ENCODE assay signal across 15 cellular contexts in the genomic region with DNA sequence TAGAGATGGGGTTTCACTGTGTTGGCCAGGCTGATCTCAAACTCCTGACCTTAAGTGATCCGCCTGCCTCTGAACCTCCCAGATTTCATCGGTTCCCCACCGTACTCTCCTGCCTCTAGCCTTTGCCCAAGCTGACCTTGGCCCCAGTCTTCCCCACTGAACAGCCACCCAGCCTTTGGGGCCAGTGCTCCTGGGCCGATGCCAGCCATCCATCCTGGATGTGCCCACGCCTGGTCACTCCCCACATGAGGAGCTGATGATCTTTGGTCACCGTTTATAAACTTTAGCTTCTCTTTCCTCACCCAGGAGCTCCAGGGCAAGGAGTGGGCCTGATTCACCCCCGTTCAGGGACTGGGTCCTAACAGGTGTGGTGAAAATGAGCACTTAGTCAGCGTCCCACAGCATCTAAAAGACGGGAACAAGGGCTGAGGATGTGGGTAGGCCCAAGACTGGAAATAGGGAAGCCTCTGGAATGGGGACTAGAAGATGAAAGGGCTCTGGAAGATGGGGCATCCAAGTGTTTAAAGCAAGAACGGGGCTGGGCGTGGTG. TPM values are rescaled to one million over a fixed set of nuclear protein-coding genes. Genes with fewer than 3 reads are reported as not detected.
DNase-seq lines count a peak whose midpoint lies in the region; ATAC-seq and TF ChIP-seq lines count a peak whose summit lies in the region.
"Had no signal": no experiment of that assay in that cellular context is flagged by ENCODE, and none has a peak within 500 bp of the region (broad histone marks: within the 10 kb centered on the region; RNA-seq: fewer than 3 reads in every experiment).

No MANE protein-coding gene starts in this region.

- no peaks in the 10 kb centered on the region for H3K27me3 Mint-ChIP-seq in chondrocyte (ENCODE audit: low read depth)

- H3K4me1 ChIP-seq in muscle layer of colon (ENCODE audit: insufficient read depth, low read length), result peaks cover 48% of the 10 kb centered on the region
- peaks cover 50 to 82% of the 10 kb centered on the region in 2 donors for H3K4me1 ChIP-seq in thyroid gland

- no peak for TF ChIP-seq CTCF in chondrocyte (IDR thresholded peaks at IDR 0.05)
- TF ChIP-seq CTCF in thyroid gland (IDR thresholded peaks at IDR 0.05), result no peak

- ATAC-seq in GM18868 (IDR thresholded peaks at IDR 0.05; ENCODE audit: unreplicated experiment), result no peak
- ATAC-seq: stimulated activated naive CD8-positive, alpha-beta T cell treated with anti-CD3 and anti-CD28 coated beads, Interleukin-15, Interleukin-2, amounts not matched to agents 100 U/mL and 50 U/mL, for 24 hours had no signal

- no peak overlapping the region for H3K9ac ChIP-seq in muscle layer of colon (ENCODE audit: low read length)

- no peaks in the 10 kb centered on the region for H3K36me3 Mint-ChIP-seq in chondrocyte (ENCODE audit: low read depth)
- H3K36me3 Mint-ChIP-seq: activated naive CD4-positive, alpha-beta T cell treated with anti-CD3 and anti-CD28 coated beads, Interleukin-2, amount 10 ng/mL, durations not matched to agents 7 days and 5 days had no signal

- WGBS in thyroid gland, 2 donors, result 92% methylated on average over 11 of the region's 11 CpGs

- no peaks in the 10 kb centered on the region for H3K27me3 ChIP-seq in muscle layer of colon (ENCODE audit: control insufficient read depth in 1 of 2, insufficient read depth in 2 of 2, low read length in 2 of 2)
- no peaks in the 10 kb centered on the region for H3K27me3 ChIP-seq in thyroid gland
- H3K27me3 ChIP-seq: ovary had no signal

- DNase-seq in M059J (ENCODE audit: low read depth) (peak; percentile 67), chondrocyte (ENCODE audit: low spot score) (no peak), thyroid gland (no peak), NOMO-1 treated with DMSO at 0.1 percent for 48 hours (lab: John Stamatoyannopoulos, UW; ENCODE audit: unreplicated experiment) (no peak), hepatic stellate cell (ENCODE audit: low spot score) (no peak)
- DNase-seq: activated CD8-positive, alpha-beta memory T cell treated with anti-CD3 and anti-CD28 coated beads for 24 hours; activated naive CD4-positive, alpha-beta T cell treated with anti-CD3 and anti-CD28 coated beads, Interleukin-2, amount 10 ng/mL, durations not matched to agents 7 days and 5 days; foreskin melanocyte; Kasumi-1; kidney glomerular epithelial cell; ovary; stimulated activated CD4-positive, alpha-beta T cell treated with anti-CD3 and anti-CD28 coated beads, Interleukin-4, amount 100 ng/mL, for 24 hours; stimulated activated naive CD8-positive, alpha-beta T cell treated with anti-CD3 and anti-CD28 coated beads, Interleukin-15, Interleukin-2, amounts not matched to agents 100 U/mL and 50 U/mL, for 24 hours had no signal

- H3K4me1 Mint-ChIP-seq in chondrocyte (ENCODE audit: low read depth), result peaks cover 77% of the 10 kb centered on the region

- intact Hi-C loops in thyroid gland (cut with DNase I), result no loop called here

- peak overlapping the region; percentile 88 for H3K27ac ChIP-seq in muscle layer of colon (ENCODE audit: low read depth, low read length)
- H3K27ac ChIP-seq in thyroid gland, result peak overlapping the region; percentile 79 to 99 (median 97)

- H3K27ac Mint-ChIP-seq in chondrocyte (ENCODE audit: unreplicated experiment), result peak overlapping the region; percentile 100
- H3K27ac Mint-ChIP-seq: activated naive CD4-positive, alpha-beta T cell treated with anti-CD3 and anti-CD28 coated beads, Interleukin-2, amount 10 ng/mL, durations not matched to agents 7 days and 5 days had no signal

- H3K9me3 ChIP-seq in muscle layer of colon (ENCODE audit: low read length) (no peaks in the 10 kb centered on the region), thyroid gland (no peaks in the 10 kb centered on the region)
- H3K9me3 ChIP-seq: ovary had no signal

- H3K9me3 Mint-ChIP-seq in chondrocyte (ENCODE audit: low read depth), result no peaks in the 10 kb centered on the region
- H3K9me3 Mint-ChIP-seq: activated naive CD4-positive, alpha-beta T cell treated with anti-CD3 and anti-CD28 coated beads, Interleukin-2, amount 10 ng/mL, durations not matched to agents 7 days and 5 days had no signal

- no peaks in the 10 kb centered on the region for H3K36me3 ChIP-seq in muscle layer of colon (ENCODE audit: insufficient read depth, low read length)
- H3K36me3 ChIP-seq in thyroid gland, result no peaks in the 10 kb centered on the region
- H3K36me3 ChIP-seq: ovary had no signal

- no peak overlapping the region for H3K4me3 ChIP-seq in muscle layer of colon (ENCODE audit: low read depth in 1 of 2, low read length in 2 of 2)
- H3K4me3 ChIP-seq in thyroid gland (replicated peaks in 1 of 3), result no peak overlapping the region
- H3K4me3 ChIP-seq: ovary had no signal

- H3K4me3 Mint-ChIP-seq in chondrocyte (ENCODE audit: unreplicated experiment), result no peak overlapping the region
- H3K4me3 Mint-ChIP-seq: activated naive CD4-positive, alpha-beta T cell treated with anti-CD3 and anti-CD28 coated beads, Interleukin-2, amount 10 ng/mL, durations not matched to agents 7 days and 5 days had no signal

- TF ChIP-seq POLR2A in thyroid gland (IDR thresholded peaks at IDR 0.05), result no peak

RNA-seq across cellular contexts. Expression of gene GTF2IRD1, which starts 22.9 kb away (rescaled TPM):
- 7.3 and 16.9 TPM in 2 replicates for total RNA-seq in M059J (2014; rRNA removed; shearing (Covaris generic))
- 32.4 to 48.5 TPM (median 46.5 TPM) in 3 replicates for total RNA-seq in chondrocyte
- total RNA-seq in thyroid gland, result 10 to 100 TPM; 28.1 to 41.1 (median 31.0) TPM
